9 cellular contexts compared by ENCODE assay signal in the genomic region with DNA sequence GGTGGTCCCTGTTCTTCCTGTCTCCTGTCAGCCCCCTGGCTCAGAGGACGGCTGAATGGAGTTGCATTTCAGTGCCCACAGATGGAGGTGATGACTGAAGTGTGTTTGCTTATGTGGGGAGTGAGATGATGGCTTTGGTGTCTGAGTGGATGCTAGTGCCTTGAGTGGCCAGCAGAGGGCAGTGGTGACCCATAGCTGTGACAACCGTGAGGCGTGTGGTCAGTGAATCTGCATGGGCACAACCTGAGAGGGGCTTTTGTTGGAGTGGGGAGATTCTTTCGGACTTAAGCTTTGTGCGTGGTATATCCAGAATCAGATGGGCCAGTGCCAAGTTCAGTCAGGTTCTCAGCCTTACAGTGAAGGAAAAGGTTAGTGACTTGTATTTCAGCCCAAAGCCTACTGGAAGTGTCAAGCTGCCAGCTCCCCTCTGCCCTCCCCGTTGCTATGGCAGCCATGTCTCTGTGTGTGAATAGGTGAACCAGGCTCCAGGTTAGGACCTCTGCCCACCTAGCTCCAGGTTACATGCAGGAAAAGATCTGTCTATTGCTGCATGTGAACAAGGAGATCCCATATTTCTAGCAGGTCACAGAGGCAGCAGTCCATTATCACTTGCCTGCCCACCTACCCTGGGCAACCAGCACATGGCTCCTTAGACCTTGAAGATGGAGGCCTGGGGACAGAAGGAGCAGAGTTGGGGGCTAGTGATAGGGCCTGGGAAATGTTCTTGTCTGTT. TPM values are rescaled to one million over a fixed set of nuclear protein-coding genes. Genes with fewer than 3 reads are reported as not detected.
A peak's percentile ranks its signal among the peaks of the same experiment; 100 is the strongest.
DNase-seq lines count a peak whose midpoint lies in the region; ATAC-seq, FAIRE-seq and TF ChIP-seq lines count a peak whose summit lies in the region.
"Had no signal": no experiment of that assay in that cellular context is flagged by ENCODE, and none has a peak within 500 bp of the region (broad histone marks: within the 10 kb centered on the region; RNA-seq: fewer than 3 reads in every experiment).

No MANE protein-coding gene starts in this region.

- H3K9me3 ChIP-seq in HEK293 (ENCODE audit: control insufficient read depth, insufficient read depth, low read depth, low read length) = no peaks in the 10 kb centered on the region

- no TSS peak for BruUV-seq in Calu3 (replicated peaks; lab: Mats Ljungman, UMichigan)

- H3K27me3 Mint-ChIP-seq in Calu3 (ENCODE audit: unreplicated experiment) = no peaks in the 10 kb centered on the region

- DNase-seq in Calu3 (peak; percentile 82), NCI-H2227 (lab: John Stamatoyannopoulos, UW; ENCODE audit: unreplicated experiment) (peak; percentile 80), bronchial epithelial cell (ENCODE audit: low read depth) (peak; percentile 71), islet precursor cell (peak; percentile 85)
- DNase-seq in stimulated activated CD4-positive, alpha-beta T cell treated with anti-CD3 and anti-CD28 coated beads, Interleukin-1b, Interleukin-23, amount 100 ng/mL, for 24 hours (ENCODE audit: low read depth in 4 of 4, low spot score in 1 of 4) = peak in 3 of 4 experiments; percentile 24 to 54 (median 39)

- POLR2A ChIA-PET in HEK293 (lab: Yijun Ruan, JAX) = interaction anchor here (0.6 to 7.2 kb wide), 4 partner anchors 15 to 346 kb away, joined by 3 to 96 read pairs (median 4); partner anchors contain the start of genes CXXC5 and UBE2D2

- H3K4me1 Mint-ChIP-seq in Calu3 (ENCODE audit: low read depth, unreplicated experiment) = peaks cover 40% of the 10 kb centered on the region

- H3K36me3 ChIP-seq in HEK293 (ENCODE audit: control insufficient read depth in 2 of 2, insufficient read depth in 1 of 2, low read length in 2 of 2) = peaks cover 3 to 29% of the 10 kb centered on the region in 2 experiments; a peak in 2 of 3 replicates
- no peaks in the 10 kb centered on the region for H3K36me3 ChIP-seq in bronchial epithelial cell (ENCODE audit: control insufficient read depth, insufficient read depth, low read length)

- H3K4me1 ChIP-seq in HEK293 (ENCODE audit: control insufficient read depth, insufficient read depth, low read length) = peaks cover 2% of the 10 kb centered on the region; the same call in 1 of the 2 replicates

- no peak overlapping the region for H3K4me3 Mint-ChIP-seq in Calu3 (ENCODE audit: low read depth, unreplicated experiment)

- no peak for ATAC-seq in GM18502 (IDR thresholded peaks at IDR 0.05; ENCODE audit: poor library complexity, unreplicated experiment)

- no peaks in the 10 kb centered on the region for H3K27me3 ChIP-seq in bronchial epithelial cell (ENCODE audit: control insufficient read depth, insufficient read depth, low read length)

- H3K36me3 Mint-ChIP-seq in Calu3 (ENCODE audit: insufficient read depth, unreplicated experiment) = peaks cover 55% of the 10 kb centered on the region

- CTCF ChIA-PET in Calu3 (lab: Charles Lee) (interaction anchor here (0.7 to 7.8 kb wide), 12 partner anchors 18 to 335 kb away, joined by 3 to 102 read pairs (median 4); no protein-coding TSS in a partner anchor), HEK293 (lab: Yijun Ruan, JAX) (interaction anchor here (0.6 to 14.2 kb wide), 48 partner anchors 9 to 350 kb away, joined by 3 to 269 read pairs (median 4); partner anchors contain the start of gene CXXC5)

- TF ChIP-seq CTCF in Calu3 (IDR thresholded peaks at IDR 0.05; ENCODE audit: unreplicated experiment) = peak; percentile 98
- peak; percentile 96 for TF ChIP-seq CTCF in HEK293 (tag by site-specific recombination; IDR thresholded peaks at IDR 0.05)
- TF ChIP-seq CTCF in VCaP (conservative IDR thresholded peaks at IDR 0.05) = peak; percentile 96
- TF ChIP-seq CTCF in bronchial epithelial cell (IDR thresholded peaks at IDR 0.05; ENCODE audit: insufficient read depth, low read length, severe bottlenecking) = peak; percentile 99

- H3K9me3 Mint-ChIP-seq in Calu3 (ENCODE audit: low read depth, unreplicated experiment) = no peaks in the 10 kb centered on the region

- no peak for FAIRE-seq in bronchial epithelial cell (lab: Jason Lieb, UNC)

- H3K4me3 ChIP-seq in HEK293 (ENCODE audit: low read depth, low read length) = no peak overlapping the region
- no peak overlapping the region for H3K4me3 ChIP-seq in bronchial epithelial cell (ENCODE audit: low read depth, low read length)
- H3K4me3 ChIP-seq: SK-N-MC had no signal

- intact Hi-C loops in Calu3 (cut with micrococcal nuclease; ENCODE audit: unreplicated experiment) = loop anchor here (1.0 to 10.0 kb wide), 3 partner anchors 57 to 231 kb away; no protein-coding TSS in a partner anchor

- peak overlapping the region; percentile 55 for H3K27ac Mint-ChIP-seq in Calu3 (ENCODE audit: unreplicated experiment)

- H3K27ac ChIP-seq in HEK293 (ENCODE audit: extremely low read depth, low read depth, low read length) (no peak overlapping the region), VCaP (no peak overlapping the region; the same call in 1 of the 2 replicates)
- H3K27ac ChIP-seq: SK-N-MC had no signal

TF ChIP-seq in HEK293, 187 proteins besides CTCF, POLR2A, EP300 and RAD21 (continues in another document):
- peak; percentile 13 for TF ChIP-seq ZBTB26 (tag by site-specific recombination; optimal IDR thresholded peaks at IDR 0.05)
- TF ChIP-seq ZNF600 (tag by site-specific recombination; IDR thresholded peaks at IDR 0.05) = 0 out of 2 replicates have a peak, but pooled peaks have one; percentile 16
- TF ChIP-seq ZSCAN4 (tag by site-specific recombination; IDR thresholded peaks at IDR 0.05) = no peak
- no peak for TF ChIP-seq ZNF544 (tag by site-specific recombination; IDR thresholded peaks at IDR 0.05)
- TF ChIP-seq ZNF292 (tag by site-specific recombination; IDR thresholded peaks at IDR 0.05; ENCODE audit: borderline replicate concordance, low read depth) = no peak
- TF ChIP-seq, protein P1, sequence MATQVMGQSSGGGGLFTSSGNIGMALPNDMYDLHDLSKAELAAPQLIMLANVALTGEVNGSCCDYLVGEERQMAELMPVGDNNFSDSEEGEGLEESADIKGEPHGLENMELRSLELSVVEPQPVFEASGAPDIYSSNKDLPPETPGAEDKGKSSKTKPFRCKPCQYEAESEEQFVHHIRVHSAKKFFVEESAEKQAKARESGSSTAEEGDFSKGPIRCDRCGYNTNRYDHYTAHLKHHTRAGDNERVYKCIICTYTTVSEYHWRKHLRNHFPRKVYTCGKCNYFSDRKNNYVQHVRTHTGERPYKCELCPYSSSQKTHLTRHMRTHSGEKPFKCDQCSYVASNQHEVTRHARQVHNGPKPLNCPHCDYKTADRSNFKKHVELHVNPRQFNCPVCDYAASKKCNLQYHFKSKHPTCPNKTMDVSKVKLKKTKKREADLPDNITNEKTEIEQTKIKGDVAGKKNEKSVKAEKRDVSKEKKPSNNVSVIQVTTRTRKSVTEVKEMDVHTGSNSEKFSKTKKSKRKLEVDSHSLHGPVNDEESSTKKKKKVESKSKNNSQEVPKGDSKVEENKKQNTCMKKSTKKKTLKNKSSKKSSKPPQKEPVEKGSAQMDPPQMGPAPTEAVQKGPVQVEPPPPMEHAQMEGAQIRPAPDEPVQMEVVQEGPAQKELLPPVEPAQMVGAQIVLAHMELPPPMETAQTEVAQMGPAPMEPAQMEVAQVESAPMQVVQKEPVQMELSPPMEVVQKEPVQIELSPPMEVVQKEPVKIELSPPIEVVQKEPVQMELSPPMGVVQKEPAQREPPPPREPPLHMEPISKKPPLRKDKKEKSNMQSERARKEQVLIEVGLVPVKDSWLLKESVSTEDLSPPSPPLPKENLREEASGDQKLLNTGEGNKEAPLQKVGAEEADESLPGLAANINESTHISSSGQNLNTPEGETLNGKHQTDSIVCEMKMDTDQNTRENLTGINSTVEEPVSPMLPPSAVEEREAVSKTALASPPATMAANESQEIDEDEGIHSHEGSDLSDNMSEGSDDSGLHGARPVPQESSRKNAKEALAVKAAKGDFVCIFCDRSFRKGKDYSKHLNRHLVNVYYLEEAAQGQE (tag by site-specific recombination; IDR thresholded peaks at IDR 0.05) = no peak
- peak; percentile 16; the same call in 1 of the 2 replicates for TF ChIP-seq ZSCAN30 (tag by site-specific recombination; IDR thresholded peaks at IDR 0.05)
- TF ChIP-seq ZNF366 (tag by site-specific recombination; conservative IDR thresholded peaks at IDR 0.05) = peak; percentile 59; the same call in 1 of the 2 replicates
- TF ChIP-seq IKZF3 (tag by site-specific recombination; IDR thresholded peaks at IDR 0.05) = no peak
- TF ChIP-seq ZNF639 (tag by site-specific recombination; IDR thresholded peaks at IDR 0.05) = no peak
- no peak for TF ChIP-seq ZNF623 (tag by site-specific recombination; IDR thresholded peaks at IDR 0.05)
- no peak for TF ChIP-seq ZNF768 (tag by site-specific recombination; IDR thresholded peaks at IDR 0.05)

RNA-seq across cellular contexts. Expression of gene CXXC5, which starts 14.7 kb away (rescaled TPM):
- 64.1 and 69.1 TPM in 2 replicates for total RNA-seq in Calu3 (2022)
- 6.1 and 27.4 TPM in 2 replicates for total RNA-seq in bronchial epithelial cell
